ENCODE assay signal across 8 cellular contexts in the genomic region with DNA sequence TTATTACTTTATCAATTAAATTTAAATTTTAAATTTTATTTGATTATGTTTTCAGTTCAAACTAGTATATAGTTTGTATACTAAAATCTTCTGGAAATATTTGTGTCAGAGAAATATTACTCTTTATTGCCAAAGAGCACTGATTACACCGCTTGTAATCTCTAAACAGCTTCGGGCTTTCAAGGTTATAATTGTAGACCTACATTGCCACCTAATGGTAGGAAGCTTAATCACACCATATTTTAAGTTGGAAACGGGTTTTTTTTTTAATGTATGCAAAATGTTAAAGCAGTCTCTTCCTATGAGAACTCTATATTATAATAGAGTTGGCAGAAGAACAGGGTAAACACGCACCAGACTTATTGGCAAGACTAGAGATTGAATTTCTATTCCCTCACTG. TPM values are rescaled to one million over a fixed set of nuclear protein-coding genes. Genes with fewer than 3 reads are reported as not detected.
A peak's percentile ranks its signal among the peaks of the same experiment; 100 is the strongest.
DNase-seq lines count a peak whose midpoint lies in the region; ATAC-seq and FAIRE-seq lines count a peak whose summit lies in the region.

No MANE protein-coding gene starts in this region.

- POLR2A ChIA-PET in T-cell (lab: Charles Lee), result interaction anchor here (0.6 to 0.7 kb wide), 5 partner anchors 24 to 794 kb away, joined by 3 to 5 read pairs (median 3); no protein-coding TSS in a partner anchor

- ATAC-seq in GM18499 (IDR thresholded peaks at IDR 0.05; ENCODE audit: insufficient read depth, unreplicated experiment) (peak; percentile 60), T-cell (replicated peaks in 1 of 4) (peak in 3 of 4 experiments; percentile 29 to 65 (median 64)), sciatic nerve (peak; percentile 66)

- intact Hi-C loops in sciatic nerve (cut with DNase I), result no loop called here
- intact Hi-C loops in activated T-helper 1 cell treated with anti-CD3 and anti-CD28 coated beads, Interleukin-12 subunit alpha, Interleukin-12 subunit beta, Interleukin-2, Interleukin-4 antibody, amounts not matched to agents 30 ng/mL and 10 ng/mL and 1 ng/mL, durations not matched to agents 14 hours and 24 hours and 36 hours (cut with micrococcal nuclease), result loop anchor here (1.0 to 5.0 kb wide), 5 partner anchors 95 to 264 kb away; partner anchors contain the start of gene CORIN

- H3K4me3 Mint-ChIP-seq in T-cell, result no peak overlapping the region
- no peak overlapping the region for H3K4me3 Mint-ChIP-seq in activated T-helper 1 cell treated with anti-CD3 and anti-CD28 coated beads, Interleukin-12 subunit alpha, Interleukin-12 subunit beta, Interleukin-2, Interleukin-4 antibody, amounts not matched to agents 30 ng/mL and 10 ng/mL and 1 ng/mL, durations not matched to agents 14 hours and 24 hours and 36 hours

- no peaks in the 10 kb centered on the region for H3K9me3 Mint-ChIP-seq in T-cell
- no peaks in the 10 kb centered on the region for H3K9me3 Mint-ChIP-seq in activated T-helper 1 cell treated with anti-CD3 and anti-CD28 coated beads, Interleukin-12 subunit alpha, Interleukin-12 subunit beta, Interleukin-2, Interleukin-4 antibody, amounts not matched to agents 30 ng/mL and 10 ng/mL and 1 ng/mL, durations not matched to agents 14 hours and 24 hours and 36 hours

- H3K36me3 Mint-ChIP-seq in T-cell, result no peaks in the 10 kb centered on the region
- H3K36me3 Mint-ChIP-seq in activated T-helper 1 cell treated with anti-CD3 and anti-CD28 coated beads, Interleukin-12 subunit alpha, Interleukin-12 subunit beta, Interleukin-2, Interleukin-4 antibody, amounts not matched to agents 30 ng/mL and 10 ng/mL and 1 ng/mL, durations not matched to agents 14 hours and 24 hours and 36 hours (ENCODE audit: low read depth), result no peaks in the 10 kb centered on the region

- peaks cover 0 to 5% of the 10 kb centered on the region in 2 donors for H3K27me3 Mint-ChIP-seq in T-cell
- peaks cover 7% of the 10 kb centered on the region for H3K27me3 Mint-ChIP-seq in activated T-helper 1 cell treated with anti-CD3 and anti-CD28 coated beads, Interleukin-12 subunit alpha, Interleukin-12 subunit beta, Interleukin-2, Interleukin-4 antibody, amounts not matched to agents 30 ng/mL and 10 ng/mL and 1 ng/mL, durations not matched to agents 14 hours and 24 hours and 36 hours (ENCODE audit: insufficient read depth)

- DNase-seq in AML-193 (lab: John Stamatoyannopoulos, UW), result peak; percentile 57 to 63
- DNase-seq in HTR-8/SVneo (ENCODE audit: insufficient read length, low spot score), result peak; percentile 32
- no peak for DNase-seq in T-cell
- DNase-seq in foreskin melanocyte, result peak; percentile 38
- DNase-seq in sciatic nerve (ENCODE audit: low spot score), result no peak
- no peak for DNase-seq in NCI-H774 (lab: John Stamatoyannopoulos, UW)
- no peak for DNase-seq in activated T-helper 1 cell treated with anti-CD3 and anti-CD28 coated beads, Interleukin-12 subunit alpha, Interleukin-12 subunit beta, Interleukin-2, Interleukin-4 antibody, amounts not matched to agents 30 ng/mL and 10 ng/mL and 1 ng/mL, durations not matched to agents 14 hours and 24 hours and 36 hours (ENCODE audit: low spot score)

- peaks cover 0 to 5% (median 2%) of the 10 kb centered on the region in 3 donors for H3K4me1 Mint-ChIP-seq in T-cell
- H3K4me1 Mint-ChIP-seq in activated T-helper 1 cell treated with anti-CD3 and anti-CD28 coated beads, Interleukin-12 subunit alpha, Interleukin-12 subunit beta, Interleukin-2, Interleukin-4 antibody, amounts not matched to agents 30 ng/mL and 10 ng/mL and 1 ng/mL, durations not matched to agents 14 hours and 24 hours and 36 hours (ENCODE audit: low read depth), result no peaks in the 10 kb centered on the region

- CTCF ChIA-PET in T-cell (lab: Charles Lee), result interaction anchor here (0.5 to 3.2 kb wide), 28 partner anchors 10 to 923 kb away, joined by 3 to 35 read pairs (median 3); partner anchors contain the start of gene NFXL1 (in 2 of the 2)

- H3K27ac Mint-ChIP-seq in T-cell, result no peak overlapping the region
- no peak overlapping the region for H3K27ac Mint-ChIP-seq in activated T-helper 1 cell treated with anti-CD3 and anti-CD28 coated beads, Interleukin-12 subunit alpha, Interleukin-12 subunit beta, Interleukin-2, Interleukin-4 antibody, amounts not matched to agents 30 ng/mL and 10 ng/mL and 1 ng/mL, durations not matched to agents 14 hours and 24 hours and 36 hours

- FAIRE-seq in HTR-8/SVneo (lab: Jason Lieb, UNC), result no peak

RNA-seq across cellular contexts. Expression of gene NFXL1, which starts 19.4 kb away (rescaled TPM):
- total RNA-seq in T-cell, result 10 to 100 TPM; 11.6 to 17.9 (median 16.1) TPM
- 19.3 TPM for total RNA-seq in sciatic nerve
- total RNA-seq in activated T-helper 1 cell treated with anti-CD3 and anti-CD28 coated beads, Interleukin-12 subunit alpha, Interleukin-12 subunit beta, Interleukin-2, Interleukin-4 antibody, amounts not matched to agents 30 ng/mL and 10 ng/mL and 1 ng/mL, durations not matched to agents 14 hours and 24 hours and 36 hours, result 13.1 and 16.5 TPM in 2 replicates

Comparison
In these comparisons a context has a peak if more than half of its experiments do, and no peak if none do; other contexts are left out.
1. DNase-seq: peak in AML-193 (2 of 2), HTR-8/SVneo (single experiment) and foreskin melanocyte (single experiment); none in T-cell (0 of 34), sciatic nerve (single experiment), NCI-H774 (single experiment) and activated T-helper 1 cell treated with anti-CD3 and anti-CD28 coated beads, Interleukin-12 subunit alpha, Interleukin-12 subunit beta, Interleukin-2, Interleukin-4 antibody, amounts not matched to agents 30 ng/mL and 10 ng/mL and 1 ng/mL, durations not matched to agents 14 hours and 24 hours and 36 hours (single experiment).
2. Peak in every context shown above with its lines, with median percentiles within 50 percentile points of each other: ATAC-seq.